In genomic region chr6:50249493-50249892, GRCh38 we compare ENCODE assay signal across 1 cellular context.
TF ChIP-seq lines count a peak whose summit lies in the region.

No MANE protein-coding gene starts in this region.

TF ChIP-seq in IMR-90, 13 proteins besides CTCF, POLR2A, EP300 and RAD21:
- TF ChIP-seq CEBPB (IDR thresholded peaks at IDR 0.05; ENCODE audit: low read depth, low read length): no peak
- no peak for TF ChIP-seq ELK1 (IDR thresholded peaks at IDR 0.05; ENCODE audit: borderline replicate concordance, low read depth, low read length)
- no peak for TF ChIP-seq MAFK (IDR thresholded peaks at IDR 0.05; ENCODE audit: low read depth, low read length)
- no peak for TF ChIP-seq CHD1 (IDR thresholded peaks at IDR 0.05; ENCODE audit: low read depth, low read length)
- no peak for TF ChIP-seq MXI1 (IDR thresholded peaks at IDR 0.05; ENCODE audit: borderline replicate concordance, low read depth, low read length)
- TF ChIP-seq MAZ (IDR thresholded peaks at IDR 0.05; ENCODE audit: borderline replicate concordance, low read depth, low read length): no peak
